8 cellular contexts compared by ENCODE assay signal in the genomic region with DNA sequence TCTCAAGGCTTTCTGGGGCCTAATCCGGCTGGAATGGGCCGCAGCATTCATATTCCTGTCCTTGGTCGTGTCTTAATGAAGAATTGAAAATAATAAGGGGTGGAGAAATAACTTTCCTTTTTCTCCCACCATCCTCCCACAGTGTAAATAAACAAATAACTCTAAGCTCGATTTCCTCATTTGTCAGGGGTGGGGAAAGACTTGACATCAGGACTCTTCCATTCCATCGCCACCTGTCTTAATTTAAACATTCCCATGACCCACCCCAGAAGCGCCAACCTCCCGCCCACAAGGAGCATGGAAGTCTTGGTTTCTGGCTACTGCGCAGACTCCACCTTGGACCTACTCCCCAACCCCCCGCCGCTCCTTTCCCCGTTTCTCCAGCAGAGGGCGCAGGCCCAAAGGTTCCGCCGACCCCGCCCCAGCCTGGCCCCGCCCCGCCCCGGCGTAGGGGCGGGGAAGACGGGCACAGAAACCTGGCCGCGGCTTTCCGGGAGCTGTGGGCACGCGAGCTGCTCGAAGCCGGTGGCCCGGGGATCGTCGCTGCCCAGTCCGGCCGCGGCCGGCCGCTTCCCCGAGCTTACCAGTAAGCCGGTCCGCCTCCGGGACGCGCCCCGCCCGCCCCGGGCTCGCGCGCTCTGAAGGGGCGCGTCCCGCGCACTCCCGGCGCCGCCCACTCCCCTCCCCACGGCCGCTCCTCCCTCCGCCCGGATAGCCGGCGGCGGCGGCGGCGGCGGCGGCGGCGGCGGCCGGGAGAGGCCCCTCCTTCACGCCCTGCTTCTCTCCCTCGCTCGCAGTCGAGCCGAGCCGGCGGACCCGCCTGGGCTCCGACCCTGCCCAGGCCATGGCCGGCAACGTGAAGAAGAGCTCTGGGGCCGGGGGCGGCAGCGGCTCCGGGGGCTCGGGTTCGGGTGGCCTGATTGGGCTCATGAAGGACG. TPM values are rescaled to one million over a fixed set of nuclear protein-coding genes. Genes with fewer than 3 reads are reported as not detected.
DNase-seq lines count a peak whose midpoint lies in the region; ATAC-seq and TF ChIP-seq lines count a peak whose summit lies in the region.

A gene (plus strand): TSS at position 766 of the 938 bp plus-strand sequence. CDS start 79 bp downstream, at position 845.

- peaks cover 45% of the 10 kb centered on the region for H3K4me1 Mint-ChIP-seq in CD14-positive monocyte

- H3K36me3 Mint-ChIP-seq in CD14-positive monocyte, result peaks cover 0 to 3% of the 10 kb centered on the region in 2 donors

- H3K27me3 ChIP-seq in dorsolateral prefrontal cortex (no peaks in the 10 kb centered on the region), right lobe of liver (no peaks in the 10 kb centered on the region)

- peak; percentile 71 for TF ChIP-seq POLR2A in right lobe of liver (IDR thresholded peaks at IDR 0.05)

- H3K4me3 ChIP-seq in dorsolateral prefrontal cortex, result peak within 1 kb of the TSS; percentile 48 to 99 (median 92)
- H3K4me3 ChIP-seq in right lobe of liver, result peak within 1 kb of the TSS; percentile 75 to 98 (median 93)

- H3K9me3 Mint-ChIP-seq in CD14-positive monocyte, result no peaks in the 10 kb centered on the region

- H3K9me3 ChIP-seq in right lobe of liver, result no peaks in the 10 kb centered on the region

- peak within 1 kb of the TSS; percentile 49 to 97 (median 91) for H3K27ac ChIP-seq in dorsolateral prefrontal cortex
- H3K27ac ChIP-seq in right lobe of liver, result peak within 1 kb of the TSS; percentile 74 to 90 (median 79)

- H3K4me1 ChIP-seq in right lobe of liver, result peaks cover 0 to 10% (median 0%) of the 10 kb centered on the region in 4 donors

- H3K36me3 ChIP-seq in right lobe of liver, result no peaks in the 10 kb centered on the region

- H3K27me3 Mint-ChIP-seq in CD14-positive monocyte (ENCODE audit: low read depth in 3 of 3), result no peaks in the 10 kb centered on the region

- whole genome bisulfite sequencing in right lobe of liver (ENCODE audit: insufficient coverage, low coverage, low lambda C conversion rate, missing lambda C conversion rate), result 1% methylated on average over 26 of the region's 89 CpGs

- ATAC-seq in GM19351 (IDR thresholded peaks at IDR 0.05; ENCODE audit: unreplicated experiment) (peak; percentile 64), HG03521 (IDR thresholded peaks at IDR 0.05; ENCODE audit: unreplicated experiment) (peak; percentile 84), right lobe of liver (peak; percentile 95 to 97 (median 96))

- TF ChIP-seq CTCF in CD14-positive monocyte (IDR thresholded peaks at IDR 0.05) (peak; percentile 92), dorsolateral prefrontal cortex (IDR thresholded peaks at IDR 0.05 in 54 of 56, conservative IDR thresholded peaks at IDR 0.05 in 2 of 56; ENCODE audit: low read depth in 1 of 56, partially characterized antibody in 56 of 56) (peak; percentile 23 to 97 (median 86)), right lobe of liver (IDR thresholded peaks at IDR 0.05) (peak; percentile 75 to 95 (median 85))

- H3K4me3 Mint-ChIP-seq in CD14-positive monocyte, result peak within 1 kb of the TSS; percentile 97 to 99

- intact Hi-C loops in CD14-positive monocyte (cut with micrococcal nuclease) (no loop called here), dorsolateral prefrontal cortex (cut with DNase I) (loop anchor here (5.0 to 10.0 kb wide), 4 partner anchors 84 to 171 kb away; a partner anchor contains a TSS), right lobe of liver (cut with DNase I) (loop anchor here in 1 of 2 donors (10.0 kb wide), 1 partner anchor 51 kb away; no protein-coding TSS in a partner anchor)

- peak within 1 kb of the TSS; percentile 93 to 98 (median 96) for H3K27ac Mint-ChIP-seq in CD14-positive monocyte

- DNase-seq in CD14-positive monocyte (ENCODE audit: low spot score) (peak; percentile 93), NCI-H748 treated with DMSO at 0.1 percent for 48 hours (lab: John Stamatoyannopoulos, UW) (peak; percentile 59), dorsolateral prefrontal cortex (peak; percentile 86 to 97 (median 92)), right lobe of liver (peak; percentile 94 to 96 (median 95))
- peak; percentile 99 for DNase-seq in activated CD4-positive, alpha-beta T cell treated with anti-CD3 and anti-CD28 coated beads, Interleukin-2, amount 50 U/mL, for 48 hours
- peak; percentile 98 for DNase-seq in stimulated activated CD4-positive, alpha-beta T cell treated with anti-CD3 and anti-CD28 coated beads, Interleukin-4, amount 100 ng/mL, for 24 hours

RNA-seq across cellular contexts. Expression of the gene that starts here (rescaled TPM):
- polyA plus RNA-seq in CD14-positive monocyte, result 10 to 100 TPM in 1 of 2 donors, 1 to 10 TPM in 1; 7.6 to 24.0 TPM
- 10 to 100 TPM; 22.9 to 40.0 (median 30.5) TPM for total RNA-seq in dorsolateral prefrontal cortex
- 1 to 10 TPM; 3.1 to 7.1 (median 4.6) TPM for total RNA-seq in right lobe of liver

Comparison
In these comparisons a context has a peak if more than half of its experiments do, and no peak if none do; other contexts are left out.
1. Peak in every context shown above with its lines: DNase-seq, ATAC-seq, H3K4me3 ChIP-seq and H3K27ac ChIP-seq.
2. intact Hi-C loops: an anchor here in dorsolateral prefrontal cortex (5.0 to 10.0 kb wide); none called in CD14-positive monocyte.